8 cellular contexts compared by ENCODE assay signal in genomic region chr3:19946832-19947548, GRCh38. TPM values are rescaled to one million over a fixed set of nuclear protein-coding genes. Genes with fewer than 3 reads are reported as not detected.
DNase-seq lines count a peak whose midpoint lies in the region; ATAC-seq and FAIRE-seq lines count a peak whose summit lies in the region.

TSS of gene RAB5A (plus strand) at chr3:19947097. CDS start at chr3:19950899, 3,802 bp downstream.

- peak within 1 kb of the TSS; percentile 82 to 92 for H3K4me3 ChIP-seq in muscle layer of duodenum (ENCODE audit: low read depth in 1 of 2, low read length in 2 of 2)

- no peaks in the 10 kb centered on the region for H3K9me3 ChIP-seq in KOPT-K1 (ENCODE audit: insufficient read depth, low read length, poor library complexity, severe bottlenecking)
- H3K9me3 ChIP-seq in muscle layer of duodenum (ENCODE audit: control insufficient read depth in 1 of 2, low read length in 2 of 2): no peaks in the 10 kb centered on the region

- H3K4me1 ChIP-seq in muscle layer of duodenum (ENCODE audit: control insufficient read depth in 1 of 2, insufficient read depth in 2 of 2, low read length in 2 of 2): peaks cover 14 to 28% of the 10 kb centered on the region in 2 donors

- no peaks in the 10 kb centered on the region for H3K27me3 ChIP-seq in muscle layer of duodenum (ENCODE audit: low read depth, low read length)

- peaks cover 43% of the 10 kb centered on the region for H3K4me1 Mint-ChIP-seq in activated T-cell treated with anti-CD3 and anti-CD28 coated beads, Interleukin-2, amount 50 U/mL, for 72 hours (ENCODE audit: low read depth)

- H3K27ac ChIP-seq in KOPT-K1 (ENCODE audit: low read depth, low read length, poor library complexity, severe bottlenecking) (peak within 1 kb of the TSS; percentile 78), muscle layer of duodenum (ENCODE audit: low read length) (peak within 1 kb of the TSS; percentile 98)

- H3K36me3 Mint-ChIP-seq in activated T-cell treated with anti-CD3 and anti-CD28 coated beads, Interleukin-2, amount 50 U/mL, for 72 hours (ENCODE audit: insufficient read depth in 2 of 2): peaks cover 9 to 14% of the 10 kb centered on the region in 2 donors

- H3K27ac Mint-ChIP-seq in activated T-cell treated with anti-CD3 and anti-CD28 coated beads, Interleukin-2, amount 50 U/mL, for 72 hours: peak within 1 kb of the TSS; percentile 90

- no peaks in the 10 kb centered on the region for H3K27me3 Mint-ChIP-seq in activated T-cell treated with anti-CD3 and anti-CD28 coated beads, Interleukin-2, amount 50 U/mL, for 72 hours (ENCODE audit: low read depth)

- FAIRE-seq in RCC 7860 (lab: Jason Lieb, UNC): peak; percentile 88

- H3K36me3 ChIP-seq in KOPT-K1 (ENCODE audit: insufficient read depth, low read length) (peaks cover 23% of the 10 kb centered on the region), muscle layer of duodenum (ENCODE audit: control insufficient read depth in 1 of 2, insufficient read depth in 2 of 2, low read length in 2 of 2) (peaks cover 6 to 13% of the 10 kb centered on the region in 2 donors)

- ATAC-seq in GM21786 (IDR thresholded peaks at IDR 0.05; ENCODE audit: unreplicated experiment): peak; percentile 96
- peak; percentile 92 for ATAC-seq in activated T-cell treated with anti-CD3 and anti-CD28 coated beads, Interleukin-2, amount 50 U/mL, for 72 hours (replicated peaks in 1 of 2)
- ATAC-seq in esophagus mucosa: peak; percentile 98

- no peaks in the 10 kb centered on the region for H3K9me3 Mint-ChIP-seq in activated T-cell treated with anti-CD3 and anti-CD28 coated beads, Interleukin-2, amount 50 U/mL, for 72 hours

- peak within 1 kb of the TSS; percentile 79 to 99 for H3K4me3 Mint-ChIP-seq in activated T-cell treated with anti-CD3 and anti-CD28 coated beads, Interleukin-2, amount 50 U/mL, for 72 hours

- DNase-seq in DMS79 (lab: John Stamatoyannopoulos, UW) (peak; percentile 88), RCC 7860 (ENCODE audit: low spot score) (peak; percentile 94)
- DNase-seq in activated T-cell treated with anti-CD3 and anti-CD28 coated beads, Interleukin-2, amount 50 U/mL, for 72 hours: peak; percentile 96 to 98
- peak; percentile 94 to 96 for DNase-seq in stimulated activated CD8-positive, alpha-beta memory T cell treated with anti-CD3 and anti-CD28 coated beads, Interleukin-7, amount 100 ng/mL, for 4 hours (ENCODE audit: low read depth in 2 of 2)

RNA-seq across cellular contexts. Expression of gene RAB5A, which starts in this region (rescaled TPM):
- total RNA-seq in activated T-cell treated with anti-CD3 and anti-CD28 coated beads, Interleukin-2, amount 50 U/mL, for 72 hours: 10 to 100 TPM; 62.7 to 62.8 TPM
- 55.0 TPM for total RNA-seq in esophagus mucosa

Comparison
In these comparisons a context has a peak if more than half of its experiments do, and no peak if none do; other contexts are left out.
1. Peak in every context shown above with its lines: DNase-seq, ATAC-seq, H3K4me3 ChIP-seq and H3K27ac ChIP-seq.